ENCODE assay signal across 15 cellular contexts in genomic region chr11:72856551-72857342, GRCh38. TPM values are rescaled to one million over a fixed set of nuclear protein-coding genes. Genes with fewer than 3 reads are reported as not detected.
DNase-seq lines count a peak whose midpoint lies in the region; ATAC-seq and TF ChIP-seq lines count a peak whose summit lies in the region.
"Had no signal": no experiment of that assay in that cellular context is flagged by ENCODE, and none has a peak within 500 bp of the region (broad histone marks: within the 10 kb centered on the region; RNA-seq: fewer than 3 reads in every experiment).

No MANE protein-coding gene starts in this region.

- H3K27ac ChIP-seq in ascending aorta: peak overlapping the region; percentile 48 to 69
- peak overlapping the region in 3 of 4 donors; percentile 5 to 32 (median 5) for H3K27ac ChIP-seq in transverse colon
- H3K27ac ChIP-seq: WERI-Rb-1 had no signal

- WGBS in transverse colon (ENCODE audit: low coverage in 1 of 2), 2 donors: 19 to 26% methylated on average over 3 of the region's 3 CpGs

- H3K27me3 ChIP-seq in ascending aorta (no peaks in the 10 kb centered on the region), transverse colon (no peaks in the 10 kb centered on the region)
- H3K27me3 ChIP-seq: pancreas had no signal

- peaks cover 0 to 24% of the 10 kb centered on the region in 2 donors for H3K4me1 ChIP-seq in ascending aorta
- H3K4me1 ChIP-seq in transverse colon: peaks cover 0 to 7% (median 0%) of the 10 kb centered on the region in 4 donors

- H3K9me3 ChIP-seq in ascending aorta (no peaks in the 10 kb centered on the region), transverse colon (no peaks in the 10 kb centered on the region)
- H3K9me3 ChIP-seq: pancreas had no signal

- TF ChIP-seq CTCF in ascending aorta (IDR thresholded peaks at IDR 0.05) (peak in 1 of 3 experiments; percentile 9), transverse colon (IDR thresholded peaks at IDR 0.05) (no peak)

- ATAC-seq in activated CD4-positive, CD25-positive, alpha-beta regulatory T cell treated with anti-CD3 and anti-CD28 coated beads, Interleukin-2, amount 50 U/mL, for 24 hours: no peak
- ATAC-seq: activated CD8-positive, alpha-beta memory T cell treated with anti-CD3 and anti-CD28 coated beads, Interleukin-2, amount 10 ng/mL, durations not matched to agents 7 days and 5 days had no signal

- DNase-seq in ascending aorta (ENCODE audit: low spot score in 2 of 2): no peak
- peak; percentile 71 for DNase-seq in fibroblast of gingiva (ENCODE audit: low read depth)
- DNase-seq in lung microvascular endothelial cell (ENCODE audit: low read depth in 2 of 2): peak; percentile 66 to 95
- no peak for DNase-seq in transverse colon
- no peak for DNase-seq in GM19238 (ENCODE audit: insufficient read length, low spot score)
- DNase-seq in NCI-H69 (lab: John Stamatoyannopoulos, UW): no peak
- DNase-seq: activated CD8-positive, alpha-beta memory T cell treated with anti-CD3 and anti-CD28 coated beads, Interleukin-2, amount 10 ng/mL, durations not matched to agents 7 days and 5 days; activated naive CD4-positive, alpha-beta T cell treated with Interleukin-2 at 50 U/mL for 16 hours; GF-D8; NCI-H1105; NCI-H226; pancreas; stimulated activated CD4-positive, alpha-beta T cell treated with anti-CD3 and anti-CD28 coated beads, Interleukin-2, amount 100 ng/mL, for 48 hours; WERI-Rb-1 had no signal

- in situ Hi-C loops in transverse colon (cut with MboI; ENCODE audit: low pct_ligation_motif_present in 1 of 4, low pct_unique_long_range_greater_than_20kb in 1 of 4, low sequenced_read_pairs in 3 of 4): no loop called here

- H3K36me3 ChIP-seq in ascending aorta (no peaks in the 10 kb centered on the region), transverse colon (no peaks in the 10 kb centered on the region)
- H3K36me3 ChIP-seq: pancreas had no signal

- H3K4me3 ChIP-seq in ascending aorta: peak overlapping the region in 1 of 2 donors; percentile 3
- no peak overlapping the region for H3K4me3 ChIP-seq in transverse colon
- H3K4me3 ChIP-seq: pancreas had no signal

- TF ChIP-seq EP300 in transverse colon (IDR thresholded peaks at IDR 0.05; ENCODE audit: low read depth): no peak

- intact Hi-C loops in ascending aorta (cut with DNase I): no loop called here
- intact Hi-C loops in transverse colon (cut with DNase I; ENCODE audit: low total_unique reads): no loop called here

- TF ChIP-seq POLR2A in transverse colon (IDR thresholded peaks at IDR 0.05): no peak

RNA-seq across cellular contexts. Expression of gene ATG16L2, which starts 42.5 kb away (rescaled TPM):
- total RNA-seq in ascending aorta: 21.2 TPM
- total RNA-seq in lung microvascular endothelial cell: 3.5 and 5.2 TPM in 2 replicates
- 100 to 1,000 TPM in 2 of 4 donors, 10 to 100 TPM in 2; 50.2 to 206 (median 85.3) TPM for total RNA-seq in transverse colon

Comparison
In these comparisons a context has a peak if more than half of its experiments do, and no peak if none do; other contexts are left out.
1. DNase-seq: peak in fibroblast of gingiva (single experiment) and lung microvascular endothelial cell (2 of 2); none in ascending aorta (0 of 2), transverse colon (single experiment), GM19238 (single experiment) and NCI-H69 (single experiment).